ENCODE assay signal across 1 cellular context in genomic region chr5:140130949-140131733, GRCh38.
TF ChIP-seq lines count a peak whose summit lies in the region.

No MANE protein-coding gene starts in this region.

TF ChIP-seq in IMR-90, 13 proteins besides CTCF, POLR2A, EP300 and RAD21:
- TF ChIP-seq MAFK (IDR thresholded peaks at IDR 0.05; ENCODE audit: low read depth, low read length) (no peak), MXI1 (IDR thresholded peaks at IDR 0.05; ENCODE audit: borderline replicate concordance, low read depth, low read length) (no peak), MAZ (IDR thresholded peaks at IDR 0.05; ENCODE audit: borderline replicate concordance, low read depth, low read length) (no peak), SMC3 (IDR thresholded peaks at IDR 0.05; ENCODE audit: low read depth, low read length) (no peak), BHLHE40 (IDR thresholded peaks at IDR 0.05; ENCODE audit: low read depth, low read length) (no peak), CHD1 (IDR thresholded peaks at IDR 0.05; ENCODE audit: low read depth, low read length) (no peak), NFE2L2 (IDR thresholded peaks at IDR 0.05; ENCODE audit: low read depth, low read length) (no peak), RFX5 (IDR thresholded peaks at IDR 0.05; ENCODE audit: low read depth, low read length) (no peak), FOS (IDR thresholded peaks at IDR 0.05; ENCODE audit: low read depth, low read length) (no peak), CEBPB (IDR thresholded peaks at IDR 0.05; ENCODE audit: low read depth, low read length) (no peak), RCOR1 (IDR thresholded peaks at IDR 0.05; ENCODE audit: insufficient replicate concordance, low read length) (no peak)
- TF ChIP-seq, protein P1, sequence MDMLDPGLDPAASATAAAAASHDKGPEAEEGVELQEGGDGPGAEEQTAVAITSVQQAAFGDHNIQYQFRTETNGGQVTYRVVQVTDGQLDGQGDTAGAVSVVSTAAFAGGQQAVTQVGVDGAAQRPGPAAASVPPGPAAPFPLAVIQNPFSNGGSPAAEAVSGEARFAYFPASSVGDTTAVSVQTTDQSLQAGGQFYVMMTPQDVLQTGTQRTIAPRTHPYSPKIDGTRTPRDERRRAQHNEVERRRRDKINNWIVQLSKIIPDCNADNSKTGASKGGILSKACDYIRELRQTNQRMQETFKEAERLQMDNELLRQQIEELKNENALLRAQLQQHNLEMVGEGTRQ (IDR thresholded peaks at IDR 0.05; ENCODE audit: low read depth, low read length) = no peak
- TF ChIP-seq, protein P2, sequence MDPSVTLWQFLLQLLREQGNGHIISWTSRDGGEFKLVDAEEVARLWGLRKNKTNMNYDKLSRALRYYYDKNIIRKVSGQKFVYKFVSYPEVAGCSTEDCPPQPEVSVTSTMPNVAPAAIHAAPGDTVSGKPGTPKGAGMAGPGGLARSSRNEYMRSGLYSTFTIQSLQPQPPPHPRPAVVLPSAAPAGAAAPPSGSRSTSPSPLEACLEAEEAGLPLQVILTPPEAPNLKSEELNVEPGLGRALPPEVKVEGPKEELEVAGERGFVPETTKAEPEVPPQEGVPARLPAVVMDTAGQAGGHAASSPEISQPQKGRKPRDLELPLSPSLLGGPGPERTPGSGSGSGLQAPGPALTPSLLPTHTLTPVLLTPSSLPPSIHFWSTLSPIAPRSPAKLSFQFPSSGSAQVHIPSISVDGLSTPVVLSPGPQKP (IDR thresholded peaks at IDR 0.05; ENCODE audit: borderline replicate concordance, low read depth, low read length) = no peak
